Comparison of ENCODE assay signal across 8 cellular contexts in the genomic region with DNA sequence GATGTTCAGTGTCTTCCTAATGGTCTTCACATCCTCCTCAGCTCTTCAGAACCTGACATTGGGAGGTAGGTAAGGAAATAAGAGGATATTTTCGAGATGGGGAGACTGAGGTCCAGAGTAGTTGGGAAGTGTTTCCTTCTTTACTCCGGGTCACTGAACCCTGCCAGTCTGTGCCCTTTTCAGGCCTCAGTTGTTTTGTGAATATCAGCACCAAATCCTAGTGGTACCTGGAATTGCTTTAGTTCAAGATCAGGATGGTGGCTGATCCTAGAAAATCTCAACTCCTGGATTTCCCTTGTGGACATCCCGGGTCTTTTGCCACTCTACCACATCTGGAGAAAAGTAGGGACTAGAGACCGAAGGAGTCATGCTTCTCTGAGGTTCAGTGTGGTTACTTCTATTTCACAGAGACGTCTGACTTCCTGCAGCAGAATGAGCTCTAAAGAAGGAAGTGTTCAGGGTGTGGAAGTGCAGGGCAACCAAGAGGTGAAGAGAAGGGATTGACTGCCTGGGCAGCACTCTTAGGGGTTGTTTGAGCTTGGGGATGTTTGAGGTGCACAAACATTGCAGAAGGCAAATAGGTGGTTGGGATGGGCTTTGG. TPM values are rescaled to one million over a fixed set of nuclear protein-coding genes. Genes with fewer than 3 reads are reported as not detected.
DNase-seq lines count a peak whose midpoint lies in the region; ATAC-seq and TF ChIP-seq lines count a peak whose summit lies in the region.

No MANE protein-coding gene starts in this region.

- H3K27me3 ChIP-seq in BLaER1 = no peaks in the 10 kb centered on the region
- no peaks in the 10 kb centered on the region for H3K27me3 ChIP-seq in esophagus squamous epithelium

- H3K4me1 ChIP-seq in BLaER1 = peaks cover 60% of the 10 kb centered on the region
- peaks cover 9 to 55% (median 11%) of the 10 kb centered on the region in 3 donors for H3K4me1 ChIP-seq in esophagus squamous epithelium

- H4K20me1 ChIP-seq in BLaER1 = peaks cover 18% of the 10 kb centered on the region; the same call in 1 of the 2 replicates

- no peaks in the 10 kb centered on the region for H3K9me3 Mint-ChIP-seq in IgD-negative memory B cell
- H3K9me3 Mint-ChIP-seq in osteocyte (ENCODE audit: unreplicated experiment) = no peaks in the 10 kb centered on the region

- H3K4me1 Mint-ChIP-seq in IgD-negative memory B cell (peaks cover 38 to 48% (median 44%) of the 10 kb centered on the region in 3 donors), osteocyte (ENCODE audit: unreplicated experiment) (peaks cover 42% of the 10 kb centered on the region)

- peak overlapping the region; percentile 96 for H3K4me2 ChIP-seq in BLaER1

- H3K4me3 Mint-ChIP-seq in IgD-negative memory B cell = peak overlapping the region; percentile 88 to 98 (median 94)
- H3K4me3 Mint-ChIP-seq in osteocyte (ENCODE audit: unreplicated experiment) = peak overlapping the region; percentile 99

- ATAC-seq in HG03097 (IDR thresholded peaks at IDR 0.05; ENCODE audit: low FRiP score, unreplicated experiment) = no peak

- H3K4me3 ChIP-seq in BLaER1 = peak overlapping the region; percentile 88
- peak overlapping the region; percentile 79 to 96 (median 84) for H3K4me3 ChIP-seq in esophagus squamous epithelium

- H3K9ac ChIP-seq in BLaER1 = peak overlapping the region; percentile 83

- intact Hi-C loops in esophagus squamous epithelium (cut with DNase I) = no loop called here

- H3K36me3 Mint-ChIP-seq in IgD-negative memory B cell (no peaks in the 10 kb centered on the region), osteocyte (ENCODE audit: unreplicated experiment) (peaks cover 1% of the 10 kb centered on the region)

- no peaks in the 10 kb centered on the region for H3K9me3 ChIP-seq in BLaER1
- no peaks in the 10 kb centered on the region for H3K9me3 ChIP-seq in esophagus squamous epithelium

- H3K27ac Mint-ChIP-seq in IgD-negative memory B cell = peak overlapping the region; percentile 75 to 97 (median 93)
- peak overlapping the region; percentile 86 for H3K27ac Mint-ChIP-seq in osteocyte (ENCODE audit: unreplicated experiment)

- peaks cover 5% of the 10 kb centered on the region; the same call in 1 of the 2 replicates for H3K36me3 ChIP-seq in BLaER1
- H3K36me3 ChIP-seq in esophagus squamous epithelium = peaks cover 0 to 4% (median 0%) of the 10 kb centered on the region in 3 donors

- H3K27ac ChIP-seq in BLaER1 (peak overlapping the region; percentile 82), esophagus squamous epithelium (peak overlapping the region; percentile 84 to 91 (median 88))

- peak in 2 of 4 donors; percentile 21 to 67 for TF ChIP-seq POLR2A in esophagus squamous epithelium (IDR thresholded peaks at IDR 0.05)

- TF ChIP-seq CTCF in esophagus squamous epithelium (IDR thresholded peaks at IDR 0.05) (no peak), osteocyte (IDR thresholded peaks at IDR 0.05) (no peak)

- DNase-seq in activated CD4-positive, alpha-beta T cell treated with anti-CD3 and anti-CD28 coated beads for 48 hours = peak; percentile 30
- DNase-seq in esophagus squamous epithelium (lab: John Stamatoyannopoulos, UW) (no peak), osteocyte (ENCODE audit: extremely low spot score, unreplicated experiment) (no peak), DMS 273 (lab: John Stamatoyannopoulos, UW; ENCODE audit: unreplicated experiment) (no peak), NCI-H2107 (lab: John Stamatoyannopoulos, UW) (no peak)

- 30% methylated on average over 5 of the region's 5 CpGs for WGBS in esophagus squamous epithelium, 2 donors

- H3K27me3 Mint-ChIP-seq in IgD-negative memory B cell (no peaks in the 10 kb centered on the region), osteocyte (ENCODE audit: unreplicated experiment) (no peaks in the 10 kb centered on the region)

RNA-seq across cellular contexts. Expression of gene STK4, which starts 1.0 kb away (rescaled TPM):
- 131 TPM for polyA plus RNA-seq in IgD-negative memory B cell
- total RNA-seq in esophagus squamous epithelium (10 to 100 TPM; 14.6 to 29.8 (median 17.6) TPM), osteocyte (25.3 and 29.7 TPM in 2 replicates)

RNA-seq across cellular contexts. Expression of gene TOMM34, which starts 7.1 kb away (rescaled TPM):
- 33.0 TPM for polyA plus RNA-seq in IgD-negative memory B cell
- total RNA-seq in esophagus squamous epithelium (10 to 100 TPM; 11.4 to 19.5 (median 16.7) TPM), osteocyte (23.7 and 24.0 TPM in 2 replicates)

RNA-seq across cellular contexts. Expression of gene PABPC1L, which starts 57.4 kb away (rescaled TPM):
- 3.4 TPM for polyA plus RNA-seq in IgD-negative memory B cell
- total RNA-seq in esophagus squamous epithelium (10 to 100 TPM in 1 of 4 donors, 1 to 10 TPM in 3; 5.9 to 18.5 (median 8.7) TPM), osteocyte (56.1 and 65.3 TPM in 2 replicates)
